4 cellular contexts compared by ENCODE assay signal in genomic region chr2:15884790-15885189, GRCh38. TPM values are rescaled to one million over a fixed set of nuclear protein-coding genes. Genes with fewer than 3 reads are reported as not detected.
"Had no signal": no experiment of that assay in that cellular context is flagged by ENCODE, and none has a peak within 500 bp of the region (broad histone marks: within the 10 kb centered on the region; RNA-seq: fewer than 3 reads in every experiment).

No MANE protein-coding gene starts in this region.

- ATAC-seq: GM12878 had no signal

- H3K4me3 ChIP-seq: GM12878 had no signal

- DNase-seq: GDM1, GF-D8 had no signal

RNA-seq across cellular contexts. Expression of gene MYCN, which starts 55.6 kb away (rescaled TPM):
- total RNA-seq: G401, GM12878 had no signal
- polyA plus RNA-seq: GM12878 had no signal
